In the genomic region with DNA sequence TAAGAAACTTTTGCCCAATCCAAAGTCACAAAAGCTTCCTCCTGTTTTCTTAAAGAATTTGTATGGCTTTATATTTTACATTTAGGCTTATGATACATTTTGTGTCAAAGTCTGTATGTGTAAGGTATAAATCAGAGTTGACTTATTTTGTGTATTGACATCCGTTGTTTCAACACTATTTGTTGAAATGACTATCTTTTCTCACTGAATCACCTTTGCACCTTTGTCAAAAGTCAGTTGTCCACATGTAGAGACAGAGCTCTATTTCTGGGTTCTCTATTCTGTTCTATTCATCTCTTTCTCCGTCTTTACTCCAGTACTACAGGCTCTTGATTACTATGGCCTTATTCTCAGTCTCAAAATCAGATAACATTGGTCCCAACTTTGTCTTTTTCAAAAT, we compare ENCODE assay signal across 34 cellular contexts.
"Had no signal": no experiment of that assay in that cellular context is flagged by ENCODE, and none has a peak within 500 bp of the region (broad histone marks: within the 10 kb centered on the region; RNA-seq: fewer than 3 reads in every experiment).

No MANE protein-coding gene starts in this region.

- ATAC-seq: activated naive CD4-positive, alpha-beta T cell treated with anti-CD3 and anti-CD28 coated beads, Interleukin-2, amount 50 U/mL, for 72 hours; activated naive CD8-positive, alpha-beta T cell treated with anti-CD3 and anti-CD28 coated beads, Interleukin-2, amount 50 U/mL, for 24 hours; activated T-cell treated with anti-CD3 and anti-CD28 coated beads, Interleukin-2, amount 50 U/mL, for 4 hours; activated T-cell treated with anti-CD3 and anti-CD28 coated beads, Interleukin-2, amount 50 U/mL, for 72 hours; activated T-helper 17 cell treated with anti-CD3 and anti-CD28 coated beads, Interleukin-2, amount 50 U/mL, for 72 hours; body of pancreas had no signal

- H3K27me3 ChIP-seq: adrenal gland, ascending aorta, body of pancreas, brain microvascular endothelial cell, breast epithelium, cardiac muscle cell had no signal

- DNase-seq: activated effector memory CD4-positive, alpha-beta T cell treated with anti-CD3 and anti-CD28 coated beads, Interleukin-2, amount 50 U/mL, for 16 hours; activated effector memory CD4-positive, alpha-beta T cell treated with Interleukin-2 at 50 U/mL for 16 hours; activated gamma-delta T cell; activated gamma-delta T cell treated with Interleukin-2 at 50 U/mL for 16 hours; activated naive CD4-positive, alpha-beta T cell; activated naive CD4-positive, alpha-beta T cell treated with anti-CD3 and anti-CD28 coated beads for 36 hours; activated naive CD4-positive, alpha-beta T cell treated with anti-CD3 and anti-CD28 coated beads, Interleukin-2, amount 10 ng/mL, durations not matched to agents 7 days and 5 days; activated naive CD4-positive, alpha-beta T cell treated with anti-CD3 and anti-CD28 coated beads, Interleukin-2, amount 50 U/mL, for 16 hours; activated naive CD4-positive, alpha-beta T cell treated with Interleukin-2 at 50 U/mL for 16 hours; activated naive CD8-positive, alpha-beta T cell treated with anti-CD3 and anti-CD28 coated beads for 36 hours; activated naive CD8-positive, alpha-beta T cell treated with anti-CD3 and anti-CD28 coated beads, Interleukin-2, amount 10 ng/mL, durations not matched to agents 7 days and 5 days; activated naive CD8-positive, alpha-beta T cell treated with anti-CD3 and anti-CD28 coated beads, Interleukin-2, amount 50 U/mL, for 24 hours; activated T-cell treated with anti-CD3 and anti-CD28 coated beads, Interleukin-2, amount 50 U/mL, for 1 hour; activated T-cell treated with anti-CD3 and anti-CD28 coated beads, Interleukin-2, amount 50 U/mL, for 24 hours; activated T-cell treated with anti-CD3 and anti-CD28 coated beads, Interleukin-2, amount 50 U/mL, for 4 hours; activated T-cell treated with anti-CD3 and anti-CD28 coated beads, Interleukin-2, amount 50 U/mL, for 48 hours; activated T-cell treated with anti-CD3 and anti-CD28 coated beads, Interleukin-2, amount 50 U/mL, for 72 hours; adrenal gland; amniotic stem cell; amygdala; anterior cingulate cortex; aorta; body of pancreas; brain microvascular endothelial cell; caudate nucleus; central memory CD4-positive, alpha-beta T cell; cerebellar nuclear complex had no signal

- H3K4me3 ChIP-seq: adrenal gland, ascending aorta, body of pancreas, breast epithelium, cardiac muscle cell had no signal

- FAIRE-seq: astrocyte, bronchial epithelial cell had no signal

- H3K9me3 ChIP-seq: adrenal gland, ascending aorta, body of pancreas, breast epithelium had no signal

- H3K27ac ChIP-seq: adrenal gland, ascending aorta, body of pancreas, brain microvascular endothelial cell, breast epithelium, cardiac muscle cell had no signal

- H3K36me3 ChIP-seq: adrenal gland, ascending aorta, brain microvascular endothelial cell, breast epithelium, cardiac muscle cell had no signal

- H3K4me1 ChIP-seq: adrenal gland, ascending aorta, body of pancreas, breast epithelium had no signal
